30 cellular contexts compared by ENCODE assay signal in the genomic region with DNA sequence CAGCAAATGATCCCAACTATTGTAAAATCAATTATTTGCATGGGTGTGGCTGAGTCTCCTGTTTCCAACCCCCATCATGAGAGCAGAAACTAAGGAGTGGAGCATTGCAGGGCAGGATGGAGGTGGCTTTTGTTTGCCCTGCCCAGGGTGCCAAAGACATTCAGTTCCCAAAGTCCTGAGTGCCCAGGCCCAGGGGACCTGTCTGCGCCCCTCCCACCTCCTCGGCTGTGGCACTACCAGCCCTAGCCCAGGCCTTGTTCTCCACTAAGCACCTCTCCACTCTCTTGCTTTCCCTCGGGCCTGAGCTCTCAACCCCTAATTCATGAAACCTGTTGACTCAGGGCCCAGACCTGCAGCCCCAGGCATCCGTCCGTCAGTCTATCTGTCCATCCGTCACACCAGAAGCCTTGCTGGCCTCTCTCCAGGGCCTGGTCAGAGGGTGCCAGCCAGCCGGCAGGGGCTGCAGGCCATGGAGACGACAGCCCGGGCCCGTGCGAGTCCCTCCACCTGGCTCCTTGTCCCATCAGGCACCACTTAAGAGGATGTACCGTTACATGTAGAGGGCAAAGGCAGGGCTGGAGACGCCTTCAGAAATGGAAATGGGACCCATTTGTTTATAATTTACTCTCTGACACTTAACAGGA. TPM values are rescaled to one million over a fixed set of nuclear protein-coding genes. Genes with fewer than 3 reads are reported as not detected.
"Had no signal": no experiment of that assay in that cellular context is flagged by ENCODE, and none has a peak within 500 bp of the region (broad histone marks: within the 10 kb centered on the region; RNA-seq: fewer than 3 reads in every experiment).

No MANE protein-coding gene starts in this region.

- H3K36me3 ChIP-seq: thyroid gland, vagina, WERI-Rb-1 had no signal

- DNase-seq: activated CD4-positive, alpha-beta T cell treated with anti-CD3 and anti-CD28 coated beads, Interleukin-2, amount 10 ng/mL, durations not matched to agents 7 days and 5 days; activated CD4-positive, CD25-positive, alpha-beta regulatory T cell treated with anti-CD3 and anti-CD28 coated beads, Interleukin-2, amount 50 U/mL, for 72 hours; activated CD8-positive, alpha-beta memory T cell treated with anti-CD3 and anti-CD28 coated beads, Interleukin-2, amount 10 ng/mL, durations not matched to agents 7 days and 5 days; activated CD8-positive, alpha-beta T cell treated with anti-CD3 and anti-CD28 coated beads for 36 hours; activated effector memory CD4-positive, alpha-beta T cell treated with anti-CD3 and anti-CD28 coated beads, Interleukin-2, amount 50 U/mL, for 16 hours; activated naive CD4-positive, alpha-beta T cell treated with anti-CD3 and anti-CD28 coated beads, Interleukin-2, amount 10 ng/mL, durations not matched to agents 7 days and 5 days; activated T-cell treated with anti-CD3 and anti-CD28 coated beads for 4 hours; effector CD4-positive, alpha-beta T cell; foreskin fibroblast; kidney; midbrain; nucleus accumbens; right cardiac atrium; stimulated activated CD4-positive, alpha-beta T cell treated with anti-CD3 and anti-CD28 coated beads, Interleukin-12 subunit alpha, Interleukin-12 subunit beta, amount 100 ng/mL, for 4 hours; substantia nigra; thyroid gland; WERI-Rb-1 had no signal

- H3K4me1 ChIP-seq: parathyroid adenoma, thyroid gland had no signal

- H3K27ac Mint-ChIP-seq: activated CD4-positive, alpha-beta T cell treated with anti-CD3 and anti-CD28 coated beads, Interleukin-2, amount 10 ng/mL, durations not matched to agents 7 days and 5 days; activated CD8-positive, alpha-beta memory T cell treated with anti-CD3 and anti-CD28 coated beads, Interleukin-2, amount 10 ng/mL, durations not matched to agents 7 days and 5 days; activated CD8-positive, alpha-beta T cell treated with anti-CD3 and anti-CD28 coated beads for 36 hours; activated naive CD4-positive, alpha-beta T cell treated with anti-CD3 and anti-CD28 coated beads, Interleukin-2, amount 10 ng/mL, durations not matched to agents 7 days and 5 days; dendritic cell treated with granulocyte-macrophage colony-stimulating factor and Interleukin-4, amounts not matched to agents 40 ng/mL and 50 ng/mL, for 4 days; nephron; stimulated activated naive CD8-positive, alpha-beta T cell treated with anti-CD3 and anti-CD28 coated beads, Interleukin-15, Interleukin-2, amounts not matched to agents 100 ng/mL and 50 ng/mL, for 24 hours; T-helper 2 cell treated with Interferon-gamma antibody and Interleukin-4, amounts not matched to agents 5 μg/mL and 100 μg/mL, for 36 hours had no signal

- ATAC-seq: activated CD8-positive, alpha-beta memory T cell treated with anti-CD3 and anti-CD28 coated beads, Interleukin-2, amount 10 ng/mL, durations not matched to agents 7 days and 5 days; activated CD8-positive, alpha-beta T cell treated with anti-CD3 and anti-CD28 coated beads for 36 hours; left lobe of liver; right cardiac atrium had no signal

- H3K36me3 Mint-ChIP-seq: activated CD8-positive, alpha-beta memory T cell treated with anti-CD3 and anti-CD28 coated beads, Interleukin-2, amount 10 ng/mL, durations not matched to agents 7 days and 5 days; activated naive CD4-positive, alpha-beta T cell treated with anti-CD3 and anti-CD28 coated beads, Interleukin-2, amount 10 ng/mL, durations not matched to agents 7 days and 5 days had no signal

- H3K9me3 ChIP-seq: thyroid gland, vagina had no signal

- H3K9me3 Mint-ChIP-seq: activated CD4-positive, alpha-beta T cell treated with anti-CD3 and anti-CD28 coated beads, Interleukin-2, amount 10 ng/mL, durations not matched to agents 7 days and 5 days; activated CD8-positive, alpha-beta T cell treated with anti-CD3 and anti-CD28 coated beads for 36 hours; activated naive CD4-positive, alpha-beta T cell treated with anti-CD3 and anti-CD28 coated beads, Interleukin-2, amount 10 ng/mL, durations not matched to agents 7 days and 5 days; dendritic cell treated with granulocyte-macrophage colony-stimulating factor and Interleukin-4, amounts not matched to agents 40 ng/mL and 50 ng/mL, for 4 days; nephron; stimulated activated naive CD8-positive, alpha-beta T cell treated with anti-CD3 and anti-CD28 coated beads, Interleukin-15, Interleukin-2, amounts not matched to agents 100 ng/mL and 50 ng/mL, for 24 hours; T-helper 2 cell treated with Interferon-gamma antibody and Interleukin-4, amounts not matched to agents 5 μg/mL and 100 μg/mL, for 36 hours had no signal

- FAIRE-seq: endometrium, kidney had no signal

- H3K4me3 ChIP-seq: thyroid gland, vagina had no signal

- H3K4me1 Mint-ChIP-seq: activated CD8-positive, alpha-beta memory T cell treated with anti-CD3 and anti-CD28 coated beads, Interleukin-2, amount 10 ng/mL, durations not matched to agents 7 days and 5 days had no signal

- H3K4me3 Mint-ChIP-seq: activated CD4-positive, alpha-beta T cell treated with anti-CD3 and anti-CD28 coated beads, Interleukin-2, amount 10 ng/mL, durations not matched to agents 7 days and 5 days; activated CD8-positive, alpha-beta memory T cell treated with anti-CD3 and anti-CD28 coated beads, Interleukin-2, amount 10 ng/mL, durations not matched to agents 7 days and 5 days; activated CD8-positive, alpha-beta T cell treated with anti-CD3 and anti-CD28 coated beads for 36 hours; activated naive CD4-positive, alpha-beta T cell treated with anti-CD3 and anti-CD28 coated beads, Interleukin-2, amount 10 ng/mL, durations not matched to agents 7 days and 5 days; dendritic cell treated with granulocyte-macrophage colony-stimulating factor and Interleukin-4, amounts not matched to agents 40 ng/mL and 50 ng/mL, for 4 days; nephron; stimulated activated naive CD8-positive, alpha-beta T cell treated with anti-CD3 and anti-CD28 coated beads, Interleukin-15, Interleukin-2, amounts not matched to agents 100 ng/mL and 50 ng/mL, for 24 hours; T-helper 2 cell treated with Interferon-gamma antibody and Interleukin-4, amounts not matched to agents 5 μg/mL and 100 μg/mL, for 36 hours had no signal

- H3K27me3 ChIP-seq: thyroid gland, vagina had no signal

- H3K27ac ChIP-seq: parathyroid adenoma, thyroid gland, vagina, WERI-Rb-1 had no signal

RNA-seq across cellular contexts. Expression of gene PAX7, which starts 39.7 kb away (rescaled TPM):
- total RNA-seq: activated CD4-positive, alpha-beta T cell treated with anti-CD3 and anti-CD28 coated beads, Interleukin-2, amount 10 ng/mL, durations not matched to agents 7 days and 5 days; activated CD8-positive, alpha-beta memory T cell treated with anti-CD3 and anti-CD28 coated beads, Interleukin-2, amount 10 ng/mL, durations not matched to agents 7 days and 5 days; activated CD8-positive, alpha-beta T cell treated with anti-CD3 and anti-CD28 coated beads for 36 hours; epithelial cell of proximal tubule; fibroblast of lung; glomerular endothelial cell; kidney; left lobe of liver; myocyte; pulmonary artery endothelial cell; right cardiac atrium; vagina had no signal
- polyA plus RNA-seq: fibroblast of lung, right cardiac atrium had no signal
